In genomic region chr14:94779713-94780112, GRCh38 we compare ENCODE assay signal across 20 cellular contexts. TPM values are rescaled to one million over a fixed set of nuclear protein-coding genes. Genes with fewer than 3 reads are reported as not detected.
DNase-seq lines count a peak whose midpoint lies in the region; ATAC-seq and TF ChIP-seq lines count a peak whose summit lies in the region.
"Had no signal": no experiment of that assay in that cellular context is flagged by ENCODE, and none has a peak within 500 bp of the region (broad histone marks: within the 10 kb centered on the region; RNA-seq: fewer than 3 reads in every experiment).

No MANE protein-coding gene starts in this region.

- DNase-seq in left colon (peak in 1 of 2 donors; percentile 27), mesenteric fat pad (ENCODE audit: low spot score) (peak; percentile 39), transverse colon (peak; percentile 14), T-helper 9 cell (no peak), caudate nucleus (lab: John Stamatoyannopoulos, UW) (no peak), D341Med (ENCODE audit: low spot score) (no peak)
- DNase-seq: 8988T; ACHN; AML-193; BE2C; CD4-positive, alpha-beta T cell; CD8-positive, alpha-beta memory T cell; DMS53; DMS79 treated with DMSO at 0.1 percent for 48 hours; GF-D8; GOT3; HCEC 1CT had no signal

- WGBS in transverse colon (ENCODE audit: low coverage in 1 of 2), 2 donors = 43 to 59% methylated on average over 1 to 5 of the region's 5 CpGs

- no peak for TF ChIP-seq EP300 in transverse colon (IDR thresholded peaks at IDR 0.05; ENCODE audit: low read depth)

- no peak for TF ChIP-seq POLR2A in transverse colon (IDR thresholded peaks at IDR 0.05)

- in situ Hi-C loops in transverse colon (cut with MboI; ENCODE audit: low pct_ligation_motif_present in 1 of 4, low pct_unique_long_range_greater_than_20kb in 1 of 4, low sequenced_read_pairs in 3 of 4) = no loop called here

- H3K27ac ChIP-seq in transverse colon (no peak overlapping the region), caudate nucleus (ENCODE audit: low read depth, low read length) (no peak overlapping the region)
- H3K27ac ChIP-seq: A549; BLaER1 treated with 17β-estradiol and CSF1 and Interleukin-3, amounts not matched to agents 10 nM and 100 nM had no signal

- no peaks in the 10 kb centered on the region for H3K9me3 ChIP-seq in transverse colon
- H3K9me3 ChIP-seq: A549; BE2C; BLaER1 treated with 17β-estradiol and CSF1 and Interleukin-3, amounts not matched to agents 10 nM and 100 nM had no signal

- H3K4me3 ChIP-seq in transverse colon = no peak overlapping the region
- H3K4me3 ChIP-seq: A549; BLaER1 treated with 17β-estradiol and CSF1 and Interleukin-3, amounts not matched to agents 10 nM and 100 nM had no signal

- ATAC-seq in left colon = peak; percentile 90
- ATAC-seq: A549 had no signal

- H3K27me3 ChIP-seq in transverse colon = peaks cover 66% of the 10 kb centered on the region

- H3K4me1 ChIP-seq in transverse colon = no peaks in the 10 kb centered on the region
- H3K4me1 ChIP-seq: A549, BE2C had no signal

- intact Hi-C loops in left colon (cut with DNase I, micrococcal nuclease) = no loop called here
- intact Hi-C loops in transverse colon (cut with DNase I; ENCODE audit: low total_unique reads) = no loop called here

- no peak for TF ChIP-seq CTCF in transverse colon (IDR thresholded peaks at IDR 0.05)

- H3K36me3 ChIP-seq in transverse colon = no peaks in the 10 kb centered on the region
- H3K36me3 ChIP-seq: BE2C; BLaER1 treated with 17β-estradiol and CSF1 and Interleukin-3, amounts not matched to agents 10 nM and 100 nM had no signal

RNA-seq across cellular contexts. Expression of gene GSC, which starts 9.8 kb away (rescaled TPM):
- total RNA-seq in left colon (not detected), mesenteric fat pad (1.7 TPM), transverse colon (under 1 TPM in 1 of 4 donors, not detected in 3; 0.32 TPM)
- total RNA-seq: CD4-positive, alpha-beta T cell; CD8-positive, alpha-beta memory T cell; G401 had no signal

Comparison
In these comparisons a context has a peak if more than half of its experiments do, and no peak if none do; other contexts are left out.
1. DNase-seq: peak in mesenteric fat pad (single experiment) and transverse colon (single experiment); none in T-helper 9 cell (single experiment), caudate nucleus (0 of 61) and D341Med (single experiment).